In the genomic region with DNA sequence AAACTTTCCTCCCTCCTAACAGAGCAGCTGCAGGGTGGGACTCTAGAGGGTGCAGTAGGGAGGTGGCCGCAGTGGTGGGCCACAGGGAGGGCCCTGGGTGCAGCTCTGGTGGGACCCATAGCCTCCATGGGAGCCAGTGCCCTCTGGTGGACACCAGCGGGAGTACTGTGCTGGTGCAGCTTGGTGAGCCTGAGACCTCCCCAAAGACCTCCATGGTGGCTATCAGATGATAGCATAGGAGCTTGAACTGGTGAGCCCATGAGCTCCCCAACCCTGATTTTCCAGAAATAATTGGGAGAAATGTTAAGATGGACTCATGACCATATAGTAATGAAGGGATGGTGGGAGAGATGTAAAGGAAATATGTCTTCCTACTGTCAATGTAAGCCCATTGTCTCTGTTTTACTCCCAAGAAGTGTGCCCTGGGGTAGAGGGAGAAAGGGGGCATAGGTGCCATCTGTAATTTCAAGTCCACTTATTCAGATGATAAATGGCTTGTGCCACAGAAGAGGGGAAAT, we compare ENCODE assay signal across 9 cellular contexts.
DNase-seq lines count a peak whose midpoint lies in the region; ATAC-seq and TF ChIP-seq lines count a peak whose summit lies in the region.
"Had no signal": no experiment of that assay in that cellular context is flagged by ENCODE, and none has a peak within 500 bp of the region (broad histone marks: within the 10 kb centered on the region; RNA-seq: fewer than 3 reads in every experiment).

No MANE protein-coding gene starts in this region.

- intact Hi-C loops in activated T-helper 2 cell treated with anti-CD3 and anti-CD28 coated beads, Interferon-gamma antibody, Interleukin-2, Interleukin-4, amounts not matched to agents 10 μg/mL and 5 μg/mL and 100 μg/mL, durations not matched to agents 14 hours and 24 hours and 36 hours (cut with micrococcal nuclease): no loop called here
- intact Hi-C loops in lower lobe of right lung (cut with DNase I): no loop called here

- H3K27me3 ChIP-seq in Karpas-422 (ENCODE audit: low read length) (no peaks in the 10 kb centered on the region), lower lobe of right lung (ENCODE audit: low read depth) (peaks cover 4% of the 10 kb centered on the region)
- H3K27me3 ChIP-seq: neutrophil had no signal

- no peaks in the 10 kb centered on the region for H3K79me2 ChIP-seq in Karpas-422 (ENCODE audit: low read length)

- H3K4me3 ChIP-seq in Karpas-422 (ENCODE audit: low read length) (no peak overlapping the region), lower lobe of right lung (no peak overlapping the region)

- H3K27ac ChIP-seq in Karpas-422 (ENCODE audit: low read length) (no peak overlapping the region), lower lobe of right lung (no peak overlapping the region)
- H3K27ac ChIP-seq: neutrophil had no signal

- H2AFZ ChIP-seq in Karpas-422 (ENCODE audit: low read length): no peak overlapping the region

- H3K4me3 Mint-ChIP-seq in activated T-helper 2 cell treated with anti-CD3 and anti-CD28 coated beads, Interferon-gamma antibody, Interleukin-2, Interleukin-4, amounts not matched to agents 10 μg/mL and 5 μg/mL and 100 μg/mL, durations not matched to agents 14 hours and 24 hours and 36 hours (ENCODE audit: low read depth): no peak overlapping the region

- H3K4me2 ChIP-seq in Karpas-422 (ENCODE audit: low read depth, low read length, poor library complexity, severe bottlenecking): no peak overlapping the region

- H3K4me1 Mint-ChIP-seq in activated T-helper 2 cell treated with anti-CD3 and anti-CD28 coated beads, Interferon-gamma antibody, Interleukin-2, Interleukin-4, amounts not matched to agents 10 μg/mL and 5 μg/mL and 100 μg/mL, durations not matched to agents 14 hours and 24 hours and 36 hours (ENCODE audit: low read depth): no peaks in the 10 kb centered on the region

- H3K27ac Mint-ChIP-seq in activated T-helper 2 cell treated with anti-CD3 and anti-CD28 coated beads, Interferon-gamma antibody, Interleukin-2, Interleukin-4, amounts not matched to agents 10 μg/mL and 5 μg/mL and 100 μg/mL, durations not matched to agents 14 hours and 24 hours and 36 hours: no peak overlapping the region

- H3K9ac ChIP-seq in Karpas-422 (ENCODE audit: low read length): no peak overlapping the region

- H3K36me3 ChIP-seq in Karpas-422 (ENCODE audit: insufficient read depth, low read length) (no peaks in the 10 kb centered on the region), lower lobe of right lung (no peaks in the 10 kb centered on the region)
- H3K36me3 ChIP-seq: neutrophil had no signal

- ATAC-seq in GM21619 (IDR thresholded peaks at IDR 0.05; ENCODE audit: unreplicated experiment) (peak; percentile 65), lower lobe of right lung (peak; percentile 57 to 67), GM18873 (IDR thresholded peaks at IDR 0.05; ENCODE audit: low FRiP score, unreplicated experiment) (no peak)

- H3K27me3 Mint-ChIP-seq in activated T-helper 2 cell treated with anti-CD3 and anti-CD28 coated beads, Interferon-gamma antibody, Interleukin-2, Interleukin-4, amounts not matched to agents 10 μg/mL and 5 μg/mL and 100 μg/mL, durations not matched to agents 14 hours and 24 hours and 36 hours (ENCODE audit: low read depth): no peaks in the 10 kb centered on the region

- H3K9me3 Mint-ChIP-seq in activated T-helper 2 cell treated with anti-CD3 and anti-CD28 coated beads, Interferon-gamma antibody, Interleukin-2, Interleukin-4, amounts not matched to agents 10 μg/mL and 5 μg/mL and 100 μg/mL, durations not matched to agents 14 hours and 24 hours and 36 hours: no peaks in the 10 kb centered on the region

- H3K9me3 ChIP-seq in Karpas-422 (ENCODE audit: low read length): no peaks in the 10 kb centered on the region
- no peaks in the 10 kb centered on the region for H3K9me3 ChIP-seq in lower lobe of right lung
- H3K9me3 ChIP-seq: neutrophil had no signal

- DNase-seq in DMS 273 (lab: John Stamatoyannopoulos, UW; ENCODE audit: unreplicated experiment): peak; percentile 65
- no peak for DNase-seq in DMS 273 treated with DMSO at 0.1 percent for 48 hours (lab: John Stamatoyannopoulos, UW)
- peak; percentile 82 for DNase-seq in Karpas-422
- peak; percentile 11 for DNase-seq in activated T-helper 2 cell treated with anti-CD3 and anti-CD28 coated beads, Interferon-gamma antibody, Interleukin-2, Interleukin-4, amounts not matched to agents 10 μg/mL and 5 μg/mL and 100 μg/mL, durations not matched to agents 14 hours and 24 hours and 36 hours (ENCODE audit: low spot score)
- DNase-seq in lower lobe of right lung: peak; percentile 50
- DNase-seq in retina: no peak

- no peaks in the 10 kb centered on the region for H4K20me1 ChIP-seq in Karpas-422 (ENCODE audit: insufficient read depth, low read depth, low read length)

- peak; percentile 52 for TF ChIP-seq CTCF in lower lobe of right lung (IDR thresholded peaks at IDR 0.05)

- no peaks in the 10 kb centered on the region for H3K36me3 Mint-ChIP-seq in activated T-helper 2 cell treated with anti-CD3 and anti-CD28 coated beads, Interferon-gamma antibody, Interleukin-2, Interleukin-4, amounts not matched to agents 10 μg/mL and 5 μg/mL and 100 μg/mL, durations not matched to agents 14 hours and 24 hours and 36 hours (ENCODE audit: low read depth)

- H3K4me1 ChIP-seq in Karpas-422 (ENCODE audit: low read length) (no peaks in the 10 kb centered on the region), lower lobe of right lung (no peaks in the 10 kb centered on the region)

- H3K9me2 ChIP-seq in Karpas-422 (replicated peaks; ENCODE audit: insufficient read depth, low read length): no peaks in the 10 kb centered on the region

Comparison
In these comparisons a context has a peak if more than half of its experiments do, and no peak if none do; other contexts are left out.
1. DNase-seq: peak in DMS 273 (single experiment), Karpas-422 (single experiment), activated T-helper 2 cell treated with anti-CD3 and anti-CD28 coated beads, Interferon-gamma antibody, Interleukin-2, Interleukin-4, amounts not matched to agents 10 μg/mL and 5 μg/mL and 100 μg/mL, durations not matched to agents 14 hours and 24 hours and 36 hours (single experiment) and lower lobe of right lung (single experiment); none in DMS 273 treated with DMSO at 0.1 percent for 48 hours (single experiment) and retina (single experiment).